In genomic region chr6:111565316-111566221, GRCh38 we compare ENCODE assay signal across 8 cellular contexts. TPM values are rescaled to one million over a fixed set of nuclear protein-coding genes. Genes with fewer than 3 reads are reported as not detected.
DNase-seq lines count a peak whose midpoint lies in the region; ATAC-seq and TF ChIP-seq lines count a peak whose summit lies in the region.

No MANE protein-coding gene starts in this region.

- peak overlapping the region; percentile 15 for H3K9ac ChIP-seq in mucosa of stomach (ENCODE audit: low read length)

- H4K20me1 ChIP-seq in GM23338 (replicated peaks; ENCODE audit: insufficient read depth) = 0 out of 2 replicates have a peak, but pooled peaks cover 5% of the 10 kb centered on the region

- H3F3A ChIP-seq in GM23338 (replicated peaks; ENCODE audit: low read depth) = 0 out of 2 replicates have a peak, but pooled peaks cover 3% of the 10 kb centered on the region

- H3K4me3 ChIP-seq in GM23338 (no peak overlapping the region), mucosa of stomach (ENCODE audit: low read length) (no peak overlapping the region)

- H3K4me1 ChIP-seq in GM23338 (ENCODE audit: insufficient read depth) (no peaks in the 10 kb centered on the region), mucosa of stomach (ENCODE audit: control insufficient read depth, insufficient read depth, low read length) (peaks cover 29% of the 10 kb centered on the region)

- 0 out of 2 replicates have a peak, but pooled peaks cover 3% of the 10 kb centered on the region for H3K79me2 ChIP-seq in GM23338 (replicated peaks; ENCODE audit: insufficient read depth)

- H3K9me3 Mint-ChIP-seq in GM23338 = no peaks in the 10 kb centered on the region

- peaks cover 6% of the 10 kb centered on the region for H3K27me3 Mint-ChIP-seq in GM23338 (ENCODE audit: insufficient read depth, low read depth, poor library complexity)

- H3K4me3 Mint-ChIP-seq in GM23338 = no peak overlapping the region

- no peak overlapping the region for H2AFZ ChIP-seq in GM23338

- peak overlapping the region; percentile 96 for H3K27ac Mint-ChIP-seq in GM23338

- H3K27ac ChIP-seq in GM23338 (ENCODE audit: low read depth) = peak overlapping the region; percentile 59; the same call in 1 of the 2 replicates
- peak overlapping the region; percentile 8 for H3K27ac ChIP-seq in adipose tissue (ENCODE audit: low read depth, low read length)

- DNase-seq in NCI-H1417 (lab: John Stamatoyannopoulos, UW) (peak; percentile 57 to 96 (median 76)), NCI-H1417 treated with DMSO at 0.1 percent for 48 hours (lab: John Stamatoyannopoulos, UW) (no peak), GM23338 (ENCODE audit: low spot score) (peak; percentile 74), NCI-H2029 treated with DMSO at 0.1 percent for 48 hours (lab: John Stamatoyannopoulos, UW) (peak; percentile 87), nucleus accumbens (lab: John Stamatoyannopoulos, UW) (no peak), T-helper 9 cell (no peak)

- peaks cover 19% of the 10 kb centered on the region for H3K4me1 Mint-ChIP-seq in GM23338

- H3K36me3 ChIP-seq in GM23338 (ENCODE audit: insufficient read depth) (peaks cover 7% of the 10 kb centered on the region), mucosa of stomach (ENCODE audit: control insufficient read depth, insufficient read depth, low read length) (peaks cover 11% of the 10 kb centered on the region)

- peak; percentile 96 for ATAC-seq in GM23338

- no peaks in the 10 kb centered on the region for H3K9me3 ChIP-seq in mucosa of stomach (ENCODE audit: control insufficient read depth, low read length)

- 84 to 89% (median 86%) methylated on average over 12 of the region's 12 CpGs for WGBS in adipose tissue, 3 donors

- H3K36me3 Mint-ChIP-seq in GM23338 (ENCODE audit: low read depth) = peaks cover 53% of the 10 kb centered on the region

- H3K27me3 ChIP-seq in GM23338 (ENCODE audit: insufficient read depth) (no peaks in the 10 kb centered on the region), mucosa of stomach (ENCODE audit: control insufficient read depth, insufficient read depth, low read length) (no peaks in the 10 kb centered on the region)

- no peak overlapping the region for H3K4me2 ChIP-seq in GM23338

- no peaks in the 10 kb centered on the region for H3K9me2 ChIP-seq in GM23338 (ENCODE audit: insufficient read depth)

- peak; percentile 55 to 79 for TF ChIP-seq CTCF in GM23338 (conservative IDR thresholded peaks at IDR 0.05; ENCODE audit: low read depth in 2 of 2)

TF ChIP-seq in GM23338, 12 proteins besides CTCF, POLR2A, EP300 and RAD21:
- TF ChIP-seq ZNF114 (CRISPR knock-in tag; IDR thresholded peaks at IDR 0.05) = no peak
- TF ChIP-seq EZH2 (IDR thresholded peaks at IDR 0.05; ENCODE audit: low read depth, unreplicated experiment) = no peak
- no peak for TF ChIP-seq REST (IDR thresholded peaks at IDR 0.05; ENCODE audit: unreplicated experiment)
- TF ChIP-seq CREB1 (CRISPR knock-in tag; IDR thresholded peaks at IDR 0.05; ENCODE audit: low read depth) = no peak
- TF ChIP-seq ETS1 (IDR thresholded peaks at IDR 0.05) = no peak
- no peak for TF ChIP-seq JUNB (IDR thresholded peaks at IDR 0.05; ENCODE audit: unreplicated experiment)
- TF ChIP-seq STAT1 (IDR thresholded peaks at IDR 0.05; ENCODE audit: unreplicated experiment) = no peak
- TF ChIP-seq EZH2phosphoT487 (IDR thresholded peaks at IDR 0.05; ENCODE audit: unreplicated experiment) = no peak
- no peak for TF ChIP-seq NANOG (IDR thresholded peaks at IDR 0.05; ENCODE audit: borderline replicate concordance)

RNA-seq across cellular contexts. Expression of gene TRAF3IP2, which starts 40.1 kb away (rescaled TPM):
- 29.5 and 34.0 TPM in 2 replicates for total RNA-seq in GM23338 (2014; rRNA removed; shearing (Covaris generic))
- polyA plus RNA-seq in GM23338 (2016; fragmentation: Nextera tagmentation; extraction: Ambion mirVana) (22.2 and 23.8 TPM in 2 replicates), adipose tissue (10 to 100 TPM; 21.9 to 46.5 (median 26.3) TPM)

Comparison
In these comparisons a context has a peak if more than half of its experiments do, and no peak if none do; other contexts are left out.
1. DNase-seq: peak in NCI-H1417 (3 of 3), GM23338 (single experiment) and NCI-H2029 treated with DMSO at 0.1 percent for 48 hours (single experiment); none in NCI-H1417 treated with DMSO at 0.1 percent for 48 hours (single experiment), nucleus accumbens (0 of 56) and T-helper 9 cell (single experiment).